ENCODE assay signal across 9 cellular contexts in the genomic region with DNA sequence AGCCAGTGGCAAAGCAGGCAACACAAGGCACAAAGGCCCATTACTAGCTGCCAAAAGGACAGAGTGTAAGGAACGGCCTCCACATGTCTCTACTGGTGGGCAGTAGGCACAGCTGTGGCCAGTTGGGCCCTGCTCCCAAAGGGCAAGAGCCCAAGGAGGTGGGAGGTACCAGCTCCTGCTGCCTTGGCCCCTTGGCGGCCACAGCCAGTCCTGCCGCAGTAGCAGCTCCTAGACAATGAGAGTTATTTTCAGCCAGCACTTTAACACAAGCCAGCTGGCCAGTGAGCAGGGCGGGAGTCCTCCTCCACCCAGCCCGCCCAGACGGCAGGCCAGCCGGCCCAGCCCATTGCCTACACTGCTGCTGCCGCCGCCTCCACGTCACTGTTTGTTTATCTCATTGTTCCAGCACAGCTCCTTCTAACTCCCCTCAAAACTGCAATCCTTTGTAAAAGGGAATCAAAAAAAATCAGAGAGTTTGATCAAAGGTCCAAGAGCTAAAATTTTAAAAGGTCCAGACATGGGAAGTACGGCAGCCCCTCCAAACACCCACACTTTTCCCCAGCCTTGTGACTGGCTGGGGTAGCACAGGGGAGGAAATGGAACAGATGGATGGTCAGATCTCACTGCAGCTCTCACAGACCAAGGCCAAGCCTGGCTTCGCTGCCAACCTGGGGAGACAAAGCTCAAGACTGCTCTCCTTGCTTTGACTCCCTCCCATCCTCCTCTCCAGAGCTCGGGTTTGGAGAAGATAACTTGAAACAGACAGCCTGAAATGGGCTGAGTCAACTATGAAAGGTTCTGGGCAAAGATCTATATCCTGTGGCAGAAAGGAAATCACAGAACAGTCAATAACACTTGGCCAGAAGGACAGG. TPM values are rescaled to one million over a fixed set of nuclear protein-coding genes. Genes with fewer than 3 reads are reported as not detected.
DNase-seq lines count a peak whose midpoint lies in the region; ATAC-seq and TF ChIP-seq lines count a peak whose summit lies in the region.
"Had no signal": no experiment of that assay in that cellular context is flagged by ENCODE, and none has a peak within 500 bp of the region (broad histone marks: within the 10 kb centered on the region; RNA-seq: fewer than 3 reads in every experiment).

No MANE protein-coding gene starts in this region.

- H3K4me1 ChIP-seq in breast epithelium (peaks cover 0 to 31% of the 10 kb centered on the region in 2 donors), SJCRH30 (peaks cover 29% of the 10 kb centered on the region), left lung (peaks cover 45 to 73% of the 10 kb centered on the region in 2 donors)

- no peaks in the 10 kb centered on the region for H3K36me3 Mint-ChIP-seq in MCF 10A (ENCODE audit: insufficient read depth, unreplicated experiment)
- H3K36me3 Mint-ChIP-seq in stimulated activated effector memory CD8-positive, alpha-beta T cell treated with anti-CD3 and anti-CD28 coated beads, Interleukin-12 subunit alpha, Interleukin-12 subunit beta, amount 100 ng/mL, for 72 hours: peaks cover 7% of the 10 kb centered on the region

- peak; percentile 81 to 93 for DNase-seq in breast epithelium (ENCODE audit: low spot score in 2 of 2)
- no peak for DNase-seq in MCF 10A (ENCODE audit: unreplicated experiment)
- DNase-seq in SJCRH30: peak; percentile 93 to 94
- DNase-seq in dorsolateral prefrontal cortex: peak; percentile 89 to 98 (median 95)
- DNase-seq in left lung: peak; percentile 89 to 90
- no peak for DNase-seq in stimulated activated effector memory CD8-positive, alpha-beta T cell treated with anti-CD3 and anti-CD28 coated beads, Interleukin-12 subunit alpha, Interleukin-12 subunit beta, amount 100 ng/mL, for 72 hours (ENCODE audit: low spot score in 2 of 2)
- DNase-seq in stimulated activated CD4-positive, alpha-beta T cell treated with anti-CD3 and anti-CD28 coated beads, Interleukin-4, amount 100 ng/mL, for 4 hours: no peak
- DNase-seq in NCI-H345 (lab: John Stamatoyannopoulos, UW): no peak

- H3K4me1 Mint-ChIP-seq in MCF 10A (ENCODE audit: insufficient read depth, unreplicated experiment): no peaks in the 10 kb centered on the region
- H3K4me1 Mint-ChIP-seq in stimulated activated effector memory CD8-positive, alpha-beta T cell treated with anti-CD3 and anti-CD28 coated beads, Interleukin-12 subunit alpha, Interleukin-12 subunit beta, amount 100 ng/mL, for 72 hours: peaks cover 82% of the 10 kb centered on the region

- no peaks in the 10 kb centered on the region for H3K9me3 Mint-ChIP-seq in MCF 10A (ENCODE audit: unreplicated experiment)
- no peaks in the 10 kb centered on the region for H3K9me3 Mint-ChIP-seq in stimulated activated effector memory CD8-positive, alpha-beta T cell treated with anti-CD3 and anti-CD28 coated beads, Interleukin-12 subunit alpha, Interleukin-12 subunit beta, amount 100 ng/mL, for 72 hours

- no peak for TF ChIP-seq POLR2A in breast epithelium (IDR thresholded peaks at IDR 0.05)

- H3K9me3 ChIP-seq in breast epithelium (no peaks in the 10 kb centered on the region), SJCRH30 (replicated peaks) (no peaks in the 10 kb centered on the region), left lung (no peaks in the 10 kb centered on the region)

- CTCF ChIA-PET in MCF 10A (lab: Yijun Ruan, JAX): interaction anchor here (1.1 kb wide), 1 partner anchor 9 kb away, joined by 3 read pairs; no protein-coding TSS in a partner anchor

- H3K36me3 ChIP-seq in breast epithelium (no peaks in the 10 kb centered on the region), SJCRH30 (no peaks in the 10 kb centered on the region), left lung (no peaks in the 10 kb centered on the region)

- H3K4me3 ChIP-seq in breast epithelium (peak overlapping the region in 1 of 3 donors; percentile 31), SJCRH30 (peak overlapping the region; percentile 38), dorsolateral prefrontal cortex (peak overlapping the region in 48 of 59 donors; percentile 1 to 48 (median 26)), left lung (no peak overlapping the region)

- ATAC-seq in left lung: peak; percentile 97
- peak; percentile 59 for ATAC-seq in stimulated activated effector memory CD8-positive, alpha-beta T cell treated with anti-CD3 and anti-CD28 coated beads, Interleukin-12 subunit alpha, Interleukin-12 subunit beta, amount 100 ng/mL, for 72 hours

- POLR2A ChIA-PET in MCF 10A (lab: Yijun Ruan, JAX): interaction anchor here (1.2 kb wide), 1 partner anchor 68 kb away, joined by 3 read pairs; a partner anchor contains a TSS

- H3K27ac Mint-ChIP-seq in MCF 10A (ENCODE audit: low read depth, unreplicated experiment): no peak overlapping the region
- peak overlapping the region; percentile 96 for H3K27ac Mint-ChIP-seq in stimulated activated effector memory CD8-positive, alpha-beta T cell treated with anti-CD3 and anti-CD28 coated beads, Interleukin-12 subunit alpha, Interleukin-12 subunit beta, amount 100 ng/mL, for 72 hours

- no peak overlapping the region for H3K4me3 Mint-ChIP-seq in MCF 10A (ENCODE audit: unreplicated experiment)
- peak overlapping the region; percentile 10 for H3K4me3 Mint-ChIP-seq in stimulated activated effector memory CD8-positive, alpha-beta T cell treated with anti-CD3 and anti-CD28 coated beads, Interleukin-12 subunit alpha, Interleukin-12 subunit beta, amount 100 ng/mL, for 72 hours

- H3K27me3 ChIP-seq in breast epithelium: no peaks in the 10 kb centered on the region
- no peaks in the 10 kb centered on the region for H3K27me3 ChIP-seq in SJCRH30
- no peaks in the 10 kb centered on the region for H3K27me3 ChIP-seq in dorsolateral prefrontal cortex
- no peaks in the 10 kb centered on the region for H3K27me3 ChIP-seq in left lung

- H3K27me3 Mint-ChIP-seq in MCF 10A (ENCODE audit: insufficient read depth, unreplicated experiment): peaks cover 18% of the 10 kb centered on the region

- BruUV-seq in MCF 10A (replicated peaks; lab: Mats Ljungman, UMichigan): no TSS peak

- TF ChIP-seq CTCF in breast epithelium (IDR thresholded peaks at IDR 0.05) (peak in 2 of 3 donors; percentile 67 to 75), MCF 10A (IDR thresholded peaks at IDR 0.05; ENCODE audit: unreplicated experiment) (no peak), dorsolateral prefrontal cortex (IDR thresholded peaks at IDR 0.05 in 54 of 56, conservative IDR thresholded peaks at IDR 0.05 in 2 of 56; ENCODE audit: low read depth in 1 of 56, partially characterized antibody in 56 of 56) (peak in 41 of 56 donors; percentile 7 to 64 (median 44)), left lung (IDR thresholded peaks at IDR 0.05) (peak; percentile 32 to 48)

- intact Hi-C loops in breast epithelium (cut with DNase I; ENCODE audit: low total_unique reads): no loop called here
- intact Hi-C loops in MCF 10A (cut with micrococcal nuclease): no loop called here
- intact Hi-C loops in dorsolateral prefrontal cortex (cut with DNase I): loop anchor here (1.0 to 10.0 kb wide), 4 partner anchors 29 to 1251 kb away; a partner anchor contains a TSS
- intact Hi-C loops in left lung (cut with DNase I): no loop called here

- peak overlapping the region; percentile 91 to 94 for H3K27ac ChIP-seq in breast epithelium
- peak overlapping the region; percentile 74 for H3K27ac ChIP-seq in SJCRH30
- H3K27ac ChIP-seq in dorsolateral prefrontal cortex: peak overlapping the region; percentile 30 to 99 (median 97)
- peak overlapping the region; percentile 80 to 93 for H3K27ac ChIP-seq in left lung
- H3K27ac ChIP-seq: epithelial cell of prostate had no signal

RNA-seq across cellular contexts. Expression of a gene that starts 33.5 kb away (rescaled TPM):
- total RNA-seq in breast epithelium (10 to 100 TPM in 2 of 3 donors, 1 to 10 TPM in 1; 9.8 to 13.8 (median 13.3) TPM), MCF 10A (2022) (0.58 and 0.91 TPM in 2 replicates), dorsolateral prefrontal cortex (10 to 100 TPM; 13.7 to 48.0 (median 29.3) TPM), left lung (10 to 100 TPM; 30.0 to 33.0 TPM)
- 33.0 and 39.2 TPM in 2 replicates for total RNA-seq in SJCRH30 (2014; rRNA removed; shearing (Covaris generic))

RNA-seq across cellular contexts. Expression of a gene that starts 50.3 kb away (rescaled TPM):
- total RNA-seq in breast epithelium (10 to 100 TPM; 10.4 to 34.0 (median 32.8) TPM), MCF 10A (2022) (41.8 and 48.5 TPM in 2 replicates), dorsolateral prefrontal cortex (10 to 100 TPM; 31.6 to 78.4 (median 47.7) TPM), left lung (10 to 100 TPM; 16.0 to 17.3 TPM)
- 4.4 and 4.9 TPM in 2 replicates for total RNA-seq in SJCRH30 (2014; rRNA removed; shearing (Covaris generic))

Comparison
In these comparisons a context has a peak if more than half of its experiments do, and no peak if none do; other contexts are left out.
1. DNase-seq: peak in breast epithelium (2 of 2), SJCRH30 (2 of 2), dorsolateral prefrontal cortex (10 of 10) and left lung (2 of 2); none in MCF 10A (single experiment), stimulated activated effector memory CD8-positive, alpha-beta T cell treated with anti-CD3 and anti-CD28 coated beads, Interleukin-12 subunit alpha, Interleukin-12 subunit beta, amount 100 ng/mL, for 72 hours (0 of 2), stimulated activated CD4-positive, alpha-beta T cell treated with anti-CD3 and anti-CD28 coated beads, Interleukin-4, amount 100 ng/mL, for 4 hours (0 of 2) and NCI-H345 (single experiment).
2. H3K4me3 ChIP-seq: peak in SJCRH30 (single experiment) and dorsolateral prefrontal cortex (48 of 59); none in left lung (0 of 2).
3. intact Hi-C loops: an anchor here in dorsolateral prefrontal cortex (1.0 to 10.0 kb wide); none called in breast epithelium, MCF 10A and left lung.
4. Peak in every context shown above with its lines, with median percentiles within 50 percentile points of each other: H3K27ac ChIP-seq.